ENCODE assay signal across 13 cellular contexts in genomic region chr6:54238407-54238806, GRCh38.
DNase-seq lines count a peak whose midpoint lies in the region; TF ChIP-seq lines count a peak whose summit lies in the region.
"Had no signal": no experiment of that assay in that cellular context is flagged by ENCODE, and none has a peak within 500 bp of the region (broad histone marks: within the 10 kb centered on the region; RNA-seq: fewer than 3 reads in every experiment).

No MANE protein-coding gene starts in this region.

- no peaks in the 10 kb centered on the region for H3K27me3 Mint-ChIP-seq in HFFc6 (ENCODE audit: insufficient read depth)

- H3K27me3 ChIP-seq in sigmoid colon = no peaks in the 10 kb centered on the region
- no peaks in the 10 kb centered on the region for H3K27me3 ChIP-seq in MG63
- H3K27me3 ChIP-seq: ascending aorta, pancreas had no signal

- no peak for TF ChIP-seq EP300 in sigmoid colon (IDR thresholded peaks at IDR 0.05)

- no peak overlapping the region for H3K27ac Mint-ChIP-seq in HFFc6

- peaks cover 24% of the 10 kb centered on the region for H3K4me1 Mint-ChIP-seq in HFFc6 (ENCODE audit: low read depth)

- WGBS in sigmoid colon, 2 donors = 25 to 39% methylated on average over 1 of the region's 1 CpG

- intact Hi-C loops in sigmoid colon (cut with DNase I) = no loop called here

- H3K9me3 Mint-ChIP-seq in HFFc6 = no peaks in the 10 kb centered on the region

- DNase-seq in HFFc6 = peak; percentile 13
- DNase-seq in cardiac fibroblast (ENCODE audit: low read depth in 2 of 2) = peak; percentile 55 to 89
- peak; percentile 67 for DNase-seq in inferior parietal cortex (ENCODE audit: extremely low spot score)
- DNase-seq in stromal cell of bone marrow (ENCODE audit: low read depth) = peak; percentile 72
- DNase-seq in sigmoid colon = no peak
- DNase-seq in MG63 = no peak
- DNase-seq in stimulated activated naive CD4-positive, alpha-beta T cell treated with Interleukin-2 at 50 U/mL for 16 hours (lab: John Stamatoyannopoulos, UW) = no peak
- DNase-seq: activated CD8-positive, alpha-beta memory T cell treated with anti-CD3 and anti-CD28 coated beads, Interleukin-2, amount 50 U/mL, for 48 hours; NCI-H345; pancreas had no signal

- TF ChIP-seq POLR2A in sigmoid colon (IDR thresholded peaks at IDR 0.05) = no peak

- no peaks in the 10 kb centered on the region for H3K36me3 Mint-ChIP-seq in HFFc6 (ENCODE audit: low read depth)

- TF ChIP-seq CTCF in HFFc6 (IDR thresholded peaks at IDR 0.05) (no peak), cardiac fibroblast (IDR thresholded peaks at IDR 0.05; ENCODE audit: low read depth, low read length) (no peak), sigmoid colon (IDR thresholded peaks at IDR 0.05) (no peak)

- H3K36me3 ChIP-seq in sigmoid colon (no peaks in the 10 kb centered on the region), MG63 (no peaks in the 10 kb centered on the region)
- H3K36me3 ChIP-seq: ascending aorta, pancreas had no signal

- H3K27ac ChIP-seq in sigmoid colon = peak overlapping the region in 1 of 4 donors; percentile 0
- H3K27ac ChIP-seq: ascending aorta, epithelial cell of prostate, pancreas, RWPE1 had no signal

- peaks cover 0 to 10% (median 9%) of the 10 kb centered on the region in 4 donors for H3K4me1 ChIP-seq in sigmoid colon
- H3K4me1 ChIP-seq: ascending aorta, pancreas had no signal

- H3K9me3 ChIP-seq in sigmoid colon (no peaks in the 10 kb centered on the region), MG63 (no peaks in the 10 kb centered on the region)
- H3K9me3 ChIP-seq: ascending aorta, pancreas had no signal

- H3K4me3 ChIP-seq in cardiac fibroblast (replicated peaks in 1 of 2; ENCODE audit: low read depth in 2 of 2, low read length in 2 of 2) (no peak overlapping the region), sigmoid colon (no peak overlapping the region), MG63 (no peak overlapping the region)
- H3K4me3 ChIP-seq: ascending aorta, pancreas had no signal

- no peak overlapping the region for H3K4me3 Mint-ChIP-seq in HFFc6

Comparison
In these comparisons a context has a peak if more than half of its experiments do, and no peak if none do; other contexts are left out.
1. DNase-seq: peak in HFFc6 (single experiment), cardiac fibroblast (2 of 2), inferior parietal cortex (single experiment) and stromal cell of bone marrow (single experiment); none in sigmoid colon (single experiment), MG63 (single experiment) and stimulated activated naive CD4-positive, alpha-beta T cell treated with Interleukin-2 at 50 U/mL for 16 hours (single experiment).